In the genomic region with DNA sequence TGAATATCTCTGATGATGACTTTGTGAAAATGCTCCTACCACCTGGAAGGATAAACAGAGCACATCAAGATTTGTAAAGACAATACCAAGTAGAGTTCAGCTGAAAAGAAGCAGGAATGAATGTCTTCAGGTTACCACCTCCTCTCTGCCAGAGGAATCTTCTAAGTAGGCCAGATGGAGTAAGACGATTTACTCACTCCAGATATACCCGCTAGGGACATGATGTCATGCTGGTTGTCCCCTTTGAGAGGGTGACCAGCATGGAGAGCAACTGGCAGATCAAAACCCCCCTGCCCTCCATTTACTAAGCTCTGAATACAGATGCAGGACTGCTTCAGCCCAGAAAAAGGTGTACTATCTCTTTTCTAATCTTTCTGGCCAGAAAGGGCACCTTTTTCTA, we compare ENCODE assay signal across 9 cellular contexts. TPM values are rescaled to one million over a fixed set of nuclear protein-coding genes. Genes with fewer than 3 reads are reported as not detected.
"Had no signal": no experiment of that assay in that cellular context is flagged by ENCODE, and none has a peak within 500 bp of the region (broad histone marks: within the 10 kb centered on the region; RNA-seq: fewer than 3 reads in every experiment).

No MANE protein-coding gene starts in this region.

- H3K36me3 ChIP-seq: HAP-1 had no signal

- DNase-seq: GM23248, GOT3, H7, HFFc6 had no signal

- H3K9me3 ChIP-seq: HAP-1 had no signal

- H3K4me1 ChIP-seq: HAP-1 had no signal

- H3K27ac ChIP-seq: GM23248, HL-60 had no signal

- ATAC-seq: HCT116, HepG2 had no signal

- H3K4me3 ChIP-seq: GM23248, HAP-1 had no signal

RNA-seq across cellular contexts. Expression of gene HSPB8, which starts 39.3 kb away (rescaled TPM):
- polyA plus RNA-seq: IgD-negative memory B cell had no signal
